In genomic region chr14:104694475-104694950, GRCh38 we compare ENCODE assay signal across 8 cellular contexts. TPM values are rescaled to one million over a fixed set of nuclear protein-coding genes. Genes with fewer than 3 reads are reported as not detected.
DNase-seq lines count a peak whose midpoint lies in the region; ATAC-seq and TF ChIP-seq lines count a peak whose summit lies in the region.

No MANE protein-coding gene starts in this region.

- DNase-seq in COR-L47 (lab: John Stamatoyannopoulos, UW) (peak; percentile 84), PC-3 (no peak), epidermal melanocyte (ENCODE audit: insufficient read length, low spot score) (peak; percentile 73), retina (peak; percentile 56), OCI-M1 (lab: John Stamatoyannopoulos, UW) (no peak), NCI-H187 treated with DMSO at 0.1 percent for 48 hours (lab: John Stamatoyannopoulos, UW) (no peak), hepatic stellate cell (ENCODE audit: low spot score) (no peak)

- H2AFZ ChIP-seq in PC-3 (ENCODE audit: low read length) = no peak overlapping the region

- intact Hi-C loops in PC-3 (cut with micrococcal nuclease) = no loop called here

- peak overlapping the region; percentile 30; the same call in 1 of the 2 replicates for H3K9ac ChIP-seq in PC-3 (ENCODE audit: low read length)

- peaks cover 60% of the 10 kb centered on the region for H4K20me1 ChIP-seq in PC-3 (ENCODE audit: low read length)

- H3K27me3 ChIP-seq in PC-3 (ENCODE audit: low read length) = no peaks in the 10 kb centered on the region

- peak overlapping the region; percentile 51 for H3K4me2 ChIP-seq in PC-3 (ENCODE audit: low read length)

- ATAC-seq in PC-3 (peak; percentile 37), HG03159 (IDR thresholded peaks at IDR 0.05; ENCODE audit: unreplicated experiment) (no peak)

- peaks cover 96% of the 10 kb centered on the region for H3K79me2 ChIP-seq in PC-3 (ENCODE audit: low read length)

- no peaks in the 10 kb centered on the region for H3F3A ChIP-seq in PC-3 (ENCODE audit: low read length, unreplicated experiment)

- H3K36me3 ChIP-seq in PC-3 (ENCODE audit: low read depth, low read length) = peaks cover 24% of the 10 kb centered on the region; the same call in 1 of the 2 replicates

- CTCF ChIA-PET in PC-3 (lab: Charles Lee) = interaction anchor here (0.7 kb wide), 1 partner anchor 39 kb away, joined by 4 read pairs; no protein-coding TSS in a partner anchor

- H3K4me1 ChIP-seq in PC-3 (ENCODE audit: insufficient read depth, low read length) = peaks cover 37% of the 10 kb centered on the region

- TF ChIP-seq CTCF in PC-3 (conservative IDR thresholded peaks at IDR 0.05; ENCODE audit: low read depth, low read length) = no peak

- H3K9me2 ChIP-seq in PC-3 (replicated peaks; ENCODE audit: low read length) = no peaks in the 10 kb centered on the region

- H3K4me3 ChIP-seq in PC-3 (ENCODE audit: low read length) = no peak overlapping the region

- no peaks in the 10 kb centered on the region for H3K9me3 ChIP-seq in PC-3 (ENCODE audit: low read length)

- BruUV-seq in PC-3 (replicated peaks; lab: Mats Ljungman, UMichigan) = no TSS peak

- POLR2A ChIA-PET in PC-3 (lab: Charles Lee; ENCODE audit: unreplicated experiment) = no interaction called here

- peak overlapping the region; percentile 58 for H3K27ac ChIP-seq in PC-3 (ENCODE audit: low read length)

RNA-seq across cellular contexts. Expression of gene INF2, which starts 5.1 kb away (rescaled TPM):
- 132 and 161 TPM in 2 replicates for total RNA-seq in PC-3 (2014; rRNA removed)

RNA-seq across cellular contexts. Expression of gene ADSS1, which starts 29.5 kb away (rescaled TPM):
- 7.9 and 8.8 TPM in 2 replicates for total RNA-seq in PC-3 (2014; rRNA removed)

RNA-seq across cellular contexts. Expression of gene SIVA1, which starts 58.4 kb away (rescaled TPM):
- 375 and 519 TPM in 2 replicates for total RNA-seq in PC-3 (2014; rRNA removed)

Comparison
In these comparisons a context has a peak if more than half of its experiments do, and no peak if none do; other contexts are left out.
1. DNase-seq: peak in COR-L47 (single experiment), epidermal melanocyte (single experiment) and retina (single experiment); none in PC-3 (single experiment), OCI-M1 (single experiment), NCI-H187 treated with DMSO at 0.1 percent for 48 hours (single experiment) and hepatic stellate cell (single experiment).